ENCODE assay signal across 1 cellular context in genomic region chr16:9092282-9092962, GRCh38.
TF ChIP-seq lines count a peak whose summit lies in the region.

No MANE protein-coding gene starts in this region.

TF ChIP-seq in GM12878, 131 proteins besides CTCF, POLR2A, EP300 and RAD21 (continued from another document):
- 0 out of 2 replicates have a peak, but pooled peaks have one; percentile 3 for TF ChIP-seq RB1 (IDR thresholded peaks at IDR 0.05; ENCODE audit: borderline replicate concordance)
- TF ChIP-seq, protein P1, sequence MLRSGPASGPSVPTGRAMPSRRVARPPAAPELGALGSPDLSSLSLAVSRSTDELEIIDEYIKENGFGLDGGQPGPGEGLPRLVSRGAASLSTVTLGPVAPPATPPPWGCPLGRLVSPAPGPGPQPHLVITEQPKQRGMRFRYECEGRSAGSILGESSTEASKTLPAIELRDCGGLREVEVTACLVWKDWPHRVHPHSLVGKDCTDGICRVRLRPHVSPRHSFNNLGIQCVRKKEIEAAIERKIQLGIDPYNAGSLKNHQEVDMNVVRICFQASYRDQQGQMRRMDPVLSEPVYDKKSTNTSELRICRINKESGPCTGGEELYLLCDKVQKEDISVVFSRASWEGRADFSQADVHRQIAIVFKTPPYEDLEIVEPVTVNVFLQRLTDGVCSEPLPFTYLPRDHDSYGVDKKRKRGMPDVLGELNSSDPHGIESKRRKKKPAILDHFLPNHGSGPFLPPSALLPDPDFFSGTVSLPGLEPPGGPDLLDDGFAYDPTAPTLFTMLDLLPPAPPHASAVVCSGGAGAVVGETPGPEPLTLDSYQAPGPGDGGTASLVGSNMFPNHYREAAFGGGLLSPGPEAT (IDR thresholded peaks at IDR 0.05; ENCODE audit: low read depth) = peak; percentile 41; the same call in 1 of the 2 replicates
- peak; percentile 62; the same call in 1 of the 2 replicates for TF ChIP-seq NBN (IDR thresholded peaks at IDR 0.05)
- TF ChIP-seq ZNF274 (IDR thresholded peaks at IDR 0.05; ENCODE audit: insufficient read depth, insufficient read length) = no peak
- TF ChIP-seq, protein P2, sequence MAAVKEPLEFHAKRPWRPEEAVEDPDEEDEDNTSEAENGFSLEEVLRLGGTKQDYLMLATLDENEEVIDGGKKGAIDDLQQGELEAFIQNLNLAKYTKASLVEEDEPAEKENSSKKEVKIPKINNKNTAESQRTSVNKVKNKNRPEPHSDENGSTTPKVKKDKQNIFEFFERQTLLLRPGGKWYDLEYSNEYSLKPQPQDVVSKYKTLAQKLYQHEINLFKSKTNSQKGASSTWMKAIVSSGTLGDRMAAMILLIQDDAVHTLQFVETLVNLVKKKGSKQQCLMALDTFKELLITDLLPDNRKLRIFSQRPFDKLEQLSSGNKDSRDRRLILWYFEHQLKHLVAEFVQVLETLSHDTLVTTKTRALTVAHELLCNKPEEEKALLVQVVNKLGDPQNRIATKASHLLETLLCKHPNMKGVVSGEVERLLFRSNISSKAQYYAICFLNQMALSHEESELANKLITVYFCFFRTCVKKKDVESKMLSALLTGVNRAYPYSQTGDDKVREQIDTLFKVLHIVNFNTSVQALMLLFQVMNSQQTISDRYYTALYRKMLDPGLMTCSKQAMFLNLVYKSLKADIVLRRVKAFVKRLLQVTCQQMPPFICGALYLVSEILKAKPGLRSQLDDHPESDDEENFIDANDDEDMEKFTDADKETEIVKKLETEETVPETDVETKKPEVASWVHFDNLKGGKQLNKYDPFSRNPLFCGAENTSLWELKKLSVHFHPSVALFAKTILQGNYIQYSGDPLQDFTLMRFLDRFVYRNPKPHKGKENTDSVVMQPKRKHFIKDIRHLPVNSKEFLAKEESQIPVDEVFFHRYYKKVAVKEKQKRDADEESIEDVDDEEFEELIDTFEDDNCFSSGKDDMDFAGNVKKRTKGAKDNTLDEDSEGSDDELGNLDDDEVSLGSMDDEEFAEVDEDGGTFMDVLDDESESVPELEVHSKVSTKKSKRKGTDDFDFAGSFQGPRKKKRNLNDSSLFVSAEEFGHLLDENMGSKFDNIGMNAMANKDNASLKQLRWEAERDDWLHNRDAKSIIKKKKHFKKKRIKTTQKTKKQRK (IDR thresholded peaks at IDR 0.05; ENCODE audit: low read depth, low read length) = no peak
- TF ChIP-seq TAF1 (IDR thresholded peaks at IDR 0.05; ENCODE audit: borderline replicate concordance, low read depth, low read length) = peak; percentile 57; the same call in 1 of the 2 replicates
- 0 out of 2 replicates have a peak, but pooled peaks have one; percentile 20 for TF ChIP-seq ZSCAN29 (IDR thresholded peaks at IDR 0.05)
- TF ChIP-seq GATAD2B (conservative IDR thresholded peaks at IDR 0.05; ENCODE audit: low read depth) = peak; percentile 75
- TF ChIP-seq SIX5 (IDR thresholded peaks at IDR 0.05; ENCODE audit: low read depth, low read length, severe bottlenecking) = no peak
- TF ChIP-seq TBL1XR1 (IDR thresholded peaks at IDR 0.05; ENCODE audit: low read depth, low read length) = 0 out of 2 replicates have a peak, but pooled peaks have one; percentile 42
- TF ChIP-seq NR2F1 (conservative IDR thresholded peaks at IDR 0.05) = peak; percentile 30; the same call in 1 of the 2 replicates
- TF ChIP-seq WRNIP1 (IDR thresholded peaks at IDR 0.05; ENCODE audit: borderline replicate concordance, low read depth, low read length) = no peak
- TF ChIP-seq, protein P3, sequence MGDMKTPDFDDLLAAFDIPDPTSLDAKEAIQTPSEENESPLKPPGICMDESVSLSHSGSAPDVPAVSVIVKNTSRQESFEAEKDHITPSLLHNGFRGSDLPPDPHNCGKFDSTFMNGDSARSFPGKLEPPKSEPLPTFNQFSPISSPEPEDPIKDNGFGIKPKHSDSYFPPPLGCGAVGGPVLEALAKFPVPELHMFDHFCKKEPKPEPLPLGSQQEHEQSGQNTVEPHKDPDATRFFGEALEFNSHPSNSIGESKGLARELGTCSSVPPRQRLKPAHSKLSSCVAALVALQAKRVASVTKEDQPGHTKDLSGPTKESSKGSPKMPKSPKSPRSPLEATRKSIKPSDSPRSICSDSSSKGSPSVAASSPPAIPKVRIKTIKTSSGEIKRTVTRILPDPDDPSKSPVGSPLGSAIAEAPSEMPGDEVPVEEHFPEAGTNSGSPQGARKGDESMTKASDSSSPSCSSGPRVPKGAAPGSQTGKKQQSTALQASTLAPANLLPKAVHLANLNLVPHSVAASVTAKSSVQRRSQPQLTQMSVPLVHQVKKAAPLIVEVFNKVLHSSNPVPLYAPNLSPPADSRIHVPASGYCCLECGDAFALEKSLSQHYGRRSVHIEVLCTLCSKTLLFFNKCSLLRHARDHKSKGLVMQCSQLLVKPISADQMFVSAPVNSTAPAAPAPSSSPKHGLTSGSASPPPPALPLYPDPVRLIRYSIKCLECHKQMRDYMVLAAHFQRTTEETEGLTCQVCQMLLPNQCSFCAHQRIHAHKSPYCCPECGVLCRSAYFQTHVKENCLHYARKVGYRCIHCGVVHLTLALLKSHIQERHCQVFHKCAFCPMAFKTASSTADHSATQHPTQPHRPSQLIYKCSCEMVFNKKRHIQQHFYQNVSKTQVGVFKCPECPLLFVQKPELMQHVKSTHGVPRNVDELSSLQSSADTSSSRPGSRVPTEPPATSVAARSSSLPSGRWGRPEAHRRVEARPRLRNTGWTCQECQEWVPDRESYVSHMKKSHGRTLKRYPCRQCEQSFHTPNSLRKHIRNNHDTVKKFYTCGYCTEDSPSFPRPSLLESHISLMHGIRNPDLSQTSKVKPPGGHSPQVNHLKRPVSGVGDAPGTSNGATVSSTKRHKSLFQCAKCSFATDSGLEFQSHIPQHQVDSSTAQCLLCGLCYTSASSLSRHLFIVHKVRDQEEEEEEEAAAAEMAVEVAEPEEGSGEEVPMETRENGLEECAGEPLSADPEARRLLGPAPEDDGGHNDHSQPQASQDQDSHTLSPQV (IDR thresholded peaks at IDR 0.05) = 0 out of 2 replicates have a peak, but pooled peaks have one; percentile 37
- peak; percentile 70 for TF ChIP-seq MLLT1 (IDR thresholded peaks at IDR 0.05)
- TF ChIP-seq LARP7 (IDR thresholded peaks at IDR 0.05) = peak; percentile 81; the same call in 1 of the 2 replicates
- 0 out of 2 replicates have a peak, but pooled peaks have one; percentile 17 for TF ChIP-seq ZNF24 (IDR thresholded peaks at IDR 0.05)
- TF ChIP-seq PKNOX1 (IDR thresholded peaks at IDR 0.05) = peak; percentile 95
